Comparison of ENCODE assay signal across 1 cellular context in genomic region chr17:16938496-16939270, GRCh38.
TF ChIP-seq lines count a peak whose summit lies in the region.

No MANE protein-coding gene starts in this region.

TF ChIP-seq in SK-N-SH, 30 proteins besides CTCF, POLR2A, EP300 and RAD21:
- TF ChIP-seq ZBTB33 (IDR thresholded peaks at IDR 0.05; ENCODE audit: borderline replicate concordance, low read depth) (no peak), RCOR1 (IDR thresholded peaks at IDR 0.05; ENCODE audit: low read length) (no peak), USF2 (IDR thresholded peaks at IDR 0.05; ENCODE audit: borderline replicate concordance, low read depth, low read length) (no peak), PBX3 (IDR thresholded peaks at IDR 0.05) (no peak), RXRA (IDR thresholded peaks at IDR 0.05; ENCODE audit: borderline replicate concordance, low read depth) (no peak), JUND (IDR thresholded peaks at IDR 0.05) (no peak), MXI1 (IDR thresholded peaks at IDR 0.05; ENCODE audit: low read depth, low read length) (no peak)
TF ChIP-seq in SK-N-SH: peak in this region for 0.
